In the genomic region with DNA sequence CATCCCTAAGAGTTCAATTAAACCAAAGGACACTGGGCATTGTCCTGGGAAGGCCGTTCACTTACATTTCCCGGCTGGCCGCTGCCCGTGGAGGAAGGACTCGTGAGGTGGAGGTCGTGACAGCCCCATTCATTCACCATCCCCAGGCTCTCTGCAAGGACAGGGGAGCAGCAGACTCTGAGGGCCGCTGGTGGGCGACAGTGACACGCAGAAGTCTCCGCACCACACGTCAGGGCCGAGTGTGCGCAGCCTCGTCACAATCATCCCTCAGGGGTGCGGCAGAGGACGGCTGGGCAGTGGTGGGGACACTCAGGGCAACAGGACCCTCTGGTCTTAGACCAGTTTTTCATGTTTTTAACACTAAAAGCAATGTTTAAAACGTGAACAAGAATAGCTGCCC, we compare ENCODE assay signal across 28 cellular contexts. TPM values are rescaled to one million over a fixed set of nuclear protein-coding genes. Genes with fewer than 3 reads are reported as not detected.
A peak's percentile ranks its signal among the peaks of the same experiment; 100 is the strongest.
DNase-seq lines count a peak whose midpoint lies in the region; ATAC-seq, FAIRE-seq and TF ChIP-seq lines count a peak whose summit lies in the region.
"Had no signal": no experiment of that assay in that cellular context is flagged by ENCODE, and none has a peak within 500 bp of the region (broad histone marks: within the 10 kb centered on the region; RNA-seq: fewer than 3 reads in every experiment).

No MANE protein-coding gene starts in this region.

- no peak overlapping the region for H3K4me3 ChIP-seq in BE2C (ENCODE audit: low read depth, low read length)
- no peak overlapping the region for H3K4me3 ChIP-seq in K562
- H3K4me3 ChIP-seq in hepatocyte, result no peak overlapping the region
- H3K4me3 ChIP-seq: A549; BLaER1 treated with 17β-estradiol and CSF1 and Interleukin-3, amounts not matched to agents 10 nM and 100 nM; GM12878 had no signal

- no peaks in the 10 kb centered on the region for H3K9me1 ChIP-seq in K562 (ENCODE audit: control insufficient read depth, insufficient read depth, low read length)

- CTCF ChIA-PET in activated CD4-positive, alpha-beta T cell treated with anti-CD3 and anti-CD28 coated beads for 36 hours (lab: Charles Lee), result no interaction called here
- CTCF ChIA-PET in activated CD4-positive, alpha-beta T cell treated with anti-CD3 and anti-CD28 coated beads, Interleukin-2, amount 10 ng/mL, durations not matched to agents 7 days and 5 days (lab: Charles Lee), result interaction anchor here (0.7 to 1.6 kb wide), 2 partner anchors 13 to 235 kb away, joined by 3 to 5 read pairs; no protein-coding TSS in a partner anchor
- CTCF ChIA-PET in K562 (lab: Yijun Ruan, JAX; ENCODE audit: low intra/inter-chr PET ratio), result no interaction called here

- no peaks in the 10 kb centered on the region for H3K27me3 Mint-ChIP-seq in activated CD4-positive, alpha-beta T cell treated with anti-CD3 and anti-CD28 coated beads for 36 hours
- no peaks in the 10 kb centered on the region for H3K27me3 Mint-ChIP-seq in activated CD4-positive, alpha-beta T cell treated with anti-CD3 and anti-CD28 coated beads, Interleukin-2, amount 10 ng/mL, durations not matched to agents 7 days and 5 days
- H3K27me3 Mint-ChIP-seq: B cell; CD4-positive, alpha-beta T cell had no signal

- TF ChIP-seq EP300 in K562 (IDR thresholded peaks at IDR 0.05; ENCODE audit: low read length), result no peak

- intact Hi-C loops in activated CD4-positive, alpha-beta T cell treated with anti-CD3 and anti-CD28 coated beads for 36 hours (cut with DNase I, micrococcal nuclease), result no loop called here
- intact Hi-C loops in K562 (cut with micrococcal nuclease), result no loop called here

- no peaks in the 10 kb centered on the region for H3K36me3 ChIP-seq in BE2C
- H3K36me3 ChIP-seq in KOPT-K1 (ENCODE audit: insufficient read depth, low read length), result peaks cover 21% of the 10 kb centered on the region; the same call in 1 of the 2 replicates
- no peaks in the 10 kb centered on the region for H3K36me3 ChIP-seq in K562 (ENCODE audit: control insufficient read depth, insufficient read depth, low read length)
- no peaks in the 10 kb centered on the region for H3K36me3 ChIP-seq in hepatocyte (replicated peaks; ENCODE audit: insufficient read depth, low read depth)

- H3K27ac ChIP-seq in KOPT-K1 (ENCODE audit: low read depth, low read length, poor library complexity, severe bottlenecking) (peak overlapping the region; percentile 27), K562 (ENCODE audit: extremely low read depth, low read depth, low read length) (no peak overlapping the region), hepatocyte (no peak overlapping the region)
- H3K27ac ChIP-seq: 22Rv1; A549; BLaER1 treated with 17β-estradiol and CSF1 and Interleukin-3, amounts not matched to agents 10 nM and 100 nM; C4-2B had no signal

- H3K4me2 ChIP-seq in K562 (ENCODE audit: insufficient read depth, low read length), result no peak overlapping the region
- H3K4me2 ChIP-seq in hepatocyte, result no peak overlapping the region
- H3K4me2 ChIP-seq: A549 had no signal

- TF ChIP-seq CTCF in BE2C (IDR thresholded peaks at IDR 0.05; ENCODE audit: low read depth, low read length) (peak; percentile 8; the same call in 1 of the 2 replicates), K562 (IDR thresholded peaks at IDR 0.05 in 2 of 3, conservative IDR thresholded peaks at IDR 0.05 in 1 of 3; ENCODE audit: insufficient read depth in 2 of 3, low read depth in 1 of 3, low read length in 3 of 3) (peak in 1 of 3 experiments; percentile 10; a peak in 2 of 6 replicates), hepatocyte (IDR thresholded peaks at IDR 0.05; ENCODE audit: poor library complexity) (no peak)

- in situ Hi-C loops in K562 (cut with MboI), result no loop called here

- peak overlapping the region in 1 of 2 experiments; percentile 32; a peak in 1 of 4 replicates for H3K9ac ChIP-seq in K562 (ENCODE audit: insufficient read depth in 1 of 2, low read depth in 2 of 2, low read length in 2 of 2)

- H3K9me2 ChIP-seq in hepatocyte (replicated peaks; ENCODE audit: insufficient read depth), result no peaks in the 10 kb centered on the region

- 54% methylated on average over 13 of the region's 17 CpGs for WGBS in K562 (ENCODE audit: insufficient coverage, low coverage, missing lambda C conversion rate)
- 97% methylated on average over 17 of the region's 17 CpGs for WGBS in hepatocyte (ENCODE audit: low lambda C conversion rate, missing lambda C conversion rate)

- H3K9me3 ChIP-seq in BE2C, result no peaks in the 10 kb centered on the region
- H3K9me3 ChIP-seq in KOPT-K1 (ENCODE audit: insufficient read depth, low read length, poor library complexity, severe bottlenecking), result no peaks in the 10 kb centered on the region
- no peaks in the 10 kb centered on the region for H3K9me3 ChIP-seq in K562 (replicated peaks; ENCODE audit: control insufficient read depth, insufficient read depth, low read depth, low read length)
- no peaks in the 10 kb centered on the region for H3K9me3 ChIP-seq in hepatocyte (ENCODE audit: low read depth)
- H3K9me3 ChIP-seq: A549, Caco-2 had no signal

- no peak for TF ChIP-seq RAD21 in K562 (CRISPR knock-in tag; conservative IDR thresholded peaks at IDR 0.05 in 1 of 2, IDR thresholded peaks at IDR 0.05 in 1 of 2)

- H3K4me1 Mint-ChIP-seq in activated CD4-positive, alpha-beta T cell treated with anti-CD3 and anti-CD28 coated beads for 36 hours, result no peaks in the 10 kb centered on the region
- peaks cover 2% of the 10 kb centered on the region for H3K4me1 Mint-ChIP-seq in activated CD4-positive, alpha-beta T cell treated with anti-CD3 and anti-CD28 coated beads, Interleukin-2, amount 10 ng/mL, durations not matched to agents 7 days and 5 days
- H3K4me1 Mint-ChIP-seq: B cell had no signal

- FAIRE-seq in K562 (lab: Jason Lieb, UNC), result no peak
- FAIRE-seq: A549, D721Med, GM12878, GM12892, GM18507 had no signal

- H3K36me3 Mint-ChIP-seq in activated CD4-positive, alpha-beta T cell treated with anti-CD3 and anti-CD28 coated beads for 36 hours (ENCODE audit: low read depth), result peaks cover 6% of the 10 kb centered on the region
- peaks cover 4% of the 10 kb centered on the region for H3K36me3 Mint-ChIP-seq in activated CD4-positive, alpha-beta T cell treated with anti-CD3 and anti-CD28 coated beads, Interleukin-2, amount 10 ng/mL, durations not matched to agents 7 days and 5 days (ENCODE audit: low read depth)

- H4K20me1 ChIP-seq in K562 (replicated peaks; ENCODE audit: control insufficient read depth, insufficient read depth, low read length), result no peaks in the 10 kb centered on the region
- H4K20me1 ChIP-seq in hepatocyte (ENCODE audit: insufficient read depth, poor library complexity, severe bottlenecking), result no peaks in the 10 kb centered on the region

- no peak for DNase-seq in activated CD4-positive, alpha-beta T cell treated with anti-CD3 and anti-CD28 coated beads for 36 hours
- DNase-seq in activated CD4-positive, alpha-beta T cell treated with anti-CD3 and anti-CD28 coated beads, Interleukin-2, amount 10 ng/mL, durations not matched to agents 7 days and 5 days, result no peak
- DNase-seq in BE2C (no peak), K562 (ENCODE audit: extremely low read depth in 1 of 4, low spot score in 3 of 4) (no peak), superior temporal gyrus (ENCODE audit: extremely low spot score) (no peak), DMS79 treated with DMSO at 0.1 percent for 48 hours (lab: John Stamatoyannopoulos, UW) (no peak), hepatocyte (ENCODE audit: low spot score) (no peak)
- DNase-seq: AML-193; Caco-2; Calu3; CD4-positive, alpha-beta T cell; CD8-positive, alpha-beta T cell; DND-41; EL; GDM1 had no signal

- H3K4me3 Mint-ChIP-seq in activated CD4-positive, alpha-beta T cell treated with anti-CD3 and anti-CD28 coated beads for 36 hours, result no peak overlapping the region
- H3K4me3 Mint-ChIP-seq in activated CD4-positive, alpha-beta T cell treated with anti-CD3 and anti-CD28 coated beads, Interleukin-2, amount 10 ng/mL, durations not matched to agents 7 days and 5 days, result no peak overlapping the region
- H3K4me3 Mint-ChIP-seq: B cell; CD4-positive, alpha-beta T cell; CD8-positive, alpha-beta T cell had no signal

- peak overlapping the region; percentile 13 for H3K27ac Mint-ChIP-seq in activated CD4-positive, alpha-beta T cell treated with anti-CD3 and anti-CD28 coated beads for 36 hours
- no peak overlapping the region for H3K27ac Mint-ChIP-seq in activated CD4-positive, alpha-beta T cell treated with anti-CD3 and anti-CD28 coated beads, Interleukin-2, amount 10 ng/mL, durations not matched to agents 7 days and 5 days
- H3K27ac Mint-ChIP-seq: B cell; CD4-positive, alpha-beta T cell; CD8-positive, alpha-beta T cell had no signal

- no peaks in the 10 kb centered on the region for H3K79me2 ChIP-seq in K562 (ENCODE audit: control insufficient read depth, insufficient read depth, low read length)
- no peaks in the 10 kb centered on the region for H3K79me2 ChIP-seq in hepatocyte

- no peak for ATAC-seq in activated CD4-positive, alpha-beta T cell treated with anti-CD3 and anti-CD28 coated beads for 36 hours
- ATAC-seq in K562, result peak; percentile 56
- ATAC-seq: A549; CD8-positive, alpha-beta T cell; GM12878 had no signal

- H3K4me1 ChIP-seq in BE2C (no peaks in the 10 kb centered on the region), K562 (replicated peaks in 1 of 2; ENCODE audit: control insufficient read depth in 2 of 2, insufficient read depth in 2 of 2, low read length in 2 of 2) (peaks cover 0 to 33% of the 10 kb centered on the region in 2 experiments; a peak in 2 of 5 replicates), hepatocyte (ENCODE audit: insufficient read depth) (no peaks in the 10 kb centered on the region)
- H3K4me1 ChIP-seq: A549, Caco-2 had no signal

- no TSS peak for BruUV-seq in K562 (replicated peaks; lab: Mats Ljungman, UMichigan)

- no peaks in the 10 kb centered on the region for H3K9me3 Mint-ChIP-seq in activated CD4-positive, alpha-beta T cell treated with anti-CD3 and anti-CD28 coated beads for 36 hours (ENCODE audit: low read depth)
- H3K9me3 Mint-ChIP-seq in activated CD4-positive, alpha-beta T cell treated with anti-CD3 and anti-CD28 coated beads, Interleukin-2, amount 10 ng/mL, durations not matched to agents 7 days and 5 days, result no peaks in the 10 kb centered on the region
- H3K9me3 Mint-ChIP-seq: CD4-positive, alpha-beta T cell; CD8-positive, alpha-beta T cell had no signal

- TF ChIP-seq POLR2A in K562 (conservative IDR thresholded peaks at IDR 0.05), result no peak

- no peak overlapping the region for H2AFZ ChIP-seq in K562 (ENCODE audit: low read depth, low read length)
- no peak overlapping the region for H2AFZ ChIP-seq in hepatocyte

- POLR2A ChIA-PET in activated CD4-positive, alpha-beta T cell treated with anti-CD3 and anti-CD28 coated beads for 36 hours (lab: Charles Lee), result no interaction called here
- POLR2A ChIA-PET in activated CD4-positive, alpha-beta T cell treated with anti-CD3 and anti-CD28 coated beads, Interleukin-2, amount 10 ng/mL, durations not matched to agents 7 days and 5 days (lab: Charles Lee), result no interaction called here
- POLR2A ChIA-PET in K562 (lab: Yijun Ruan, JAX), result interaction anchor here (5.9 kb wide), 1 partner anchor 13 kb away, joined by 48 read pairs; no protein-coding TSS in a partner anchor

- no peaks in the 10 kb centered on the region for H3K27me3 ChIP-seq in BE2C
- no peaks in the 10 kb centered on the region for H3K27me3 ChIP-seq in K562 (ENCODE audit: control insufficient read depth in 2 of 2, insufficient read depth in 2 of 2, low read length in 2 of 2)
- H3K27me3 ChIP-seq in hepatocyte, result no peaks in the 10 kb centered on the region
- H3K27me3 ChIP-seq: BLaER1 treated with 17β-estradiol and CSF1 and Interleukin-3, amounts not matched to agents 10 nM and 100 nM had no signal

RNA-seq across cellular contexts. Expression of gene UNKL, which starts 21.7 kb away (rescaled TPM):
- 10 to 100 TPM; 31.3 to 32.8 TPM for total RNA-seq in activated CD4-positive, alpha-beta T cell treated with anti-CD3 and anti-CD28 coated beads for 36 hours
- total RNA-seq in activated CD4-positive, alpha-beta T cell treated with anti-CD3 and anti-CD28 coated beads, Interleukin-2, amount 10 ng/mL, durations not matched to agents 7 days and 5 days, result 10 to 100 TPM; 31.8 to 37.9 TPM
- polyA plus RNA-seq in BE2C (2012; ENCODE audit: insufficient read depth, insufficient read length, low read depth), result 38.3 TPM
- 87.2 and 161 TPM in 2 replicates for total RNA-seq in K562 (2011; cell fraction: chromatin; rRNA removed; ENCODE audit: low replicate concordance)
- 91.9 and 116 TPM in 2 replicates for total RNA-seq in K562 (2011; cell fraction: nucleolus; rRNA removed)
- total RNA-seq in K562 (2011; cell fraction: nucleoplasm; rRNA removed), result 69.6 and 98.9 TPM in 2 replicates
- total RNA-seq in K562 (2014; rRNA removed) (17.2 and 17.6 TPM in 2 replicates), K562 (2014; rRNA removed; fragmentation: Illumina TruSeq; extraction: Trizol) (4.2 and 4.4 TPM in 2 replicates), K562 (2015; rRNA removed; fragmentation: Illumina TruSeq; extraction: Trizol) (5.1 and 12.1 TPM in 2 replicates), K562 (2021) (22.3 and 30.2 TPM in 2 replicates), hepatocyte (5.5 and 10.3 TPM in 2 replicates)
- polyA plus RNA-seq in K562 (2011; rRNA removed) (19.0 and 26.5 TPM in 2 replicates), K562 (2014; fragmentation: Illumina TruSeq; extraction: Trizol) (3.3 and 18.5 TPM in 2 replicates), K562 (2014; fragmentation: Nextera tagmentation; extraction: Ambion mirVana) (under 1 TPM; 0.37 to 0.48 TPM), K562 (2014; rRNA removed) (17.5 and 22.1 TPM in 2 replicates), hepatocyte (8.5 and 9.6 TPM in 2 replicates)
- polyA plus RNA-seq in K562 (2011; cell fraction: cytosol; rRNA removed), result 17.4 and 36.7 TPM in 2 replicates
- polyA plus RNA-seq in K562 (2011; cell fraction: nucleus; rRNA removed), result 121 and 141 TPM in 2 replicates
- 11.5 and 25.8 TPM in 2 replicates for polyA plus RNA-seq in K562 (2012)
- polyA minus RNA-seq in K562 (2011; rRNA and poly(A)+ RNA removed), result 3.1 and 3.6 TPM in 2 replicates
- 23.1 and 27.5 TPM in 2 replicates for polyA minus RNA-seq in K562 (2011; cell fraction: cytosol; rRNA and poly(A)+ RNA removed)
- polyA minus RNA-seq in K562 (2011; cell fraction: nucleus; rRNA and poly(A)+ RNA removed), result 25.4 and 28.3 TPM in 2 replicates

RNA-seq across cellular contexts. Expression of gene UQCC4, which starts 27.7 kb away (rescaled TPM):
- 10 to 100 TPM; 11.9 to 15.5 TPM for total RNA-seq in activated CD4-positive, alpha-beta T cell treated with anti-CD3 and anti-CD28 coated beads for 36 hours
- total RNA-seq in activated CD4-positive, alpha-beta T cell treated with anti-CD3 and anti-CD28 coated beads, Interleukin-2, amount 10 ng/mL, durations not matched to agents 7 days and 5 days, result 10 to 100 TPM; 11.2 to 13.4 TPM
- 243 TPM for polyA plus RNA-seq in BE2C (2012; ENCODE audit: insufficient read depth, insufficient read length, low read depth)
- total RNA-seq in K562 (2011; cell fraction: chromatin; rRNA removed; ENCODE audit: low replicate concordance), result 18.2 and 43.0 TPM in 2 replicates
- total RNA-seq in K562 (2011; cell fraction: nucleolus; rRNA removed), result 45.9 and 52.7 TPM in 2 replicates
- total RNA-seq in K562 (2011; cell fraction: nucleoplasm; rRNA removed), result 35.9 and 40.4 TPM in 2 replicates
- 48.7 and 49.7 TPM in 2 replicates for total RNA-seq in K562 (2014; rRNA removed)
- total RNA-seq in K562 (2014; rRNA removed; fragmentation: Illumina TruSeq; extraction: Trizol), result 12.3 and 15.4 TPM in 2 replicates
- 34.4 and 35.6 TPM in 2 replicates for total RNA-seq in K562 (2015; rRNA removed; fragmentation: Illumina TruSeq; extraction: Trizol)
- total RNA-seq in K562 (2021), result 31.9 and 35.3 TPM in 2 replicates
- polyA plus RNA-seq in K562 (2011; rRNA removed), result 46.1 and 47.0 TPM in 2 replicates
- 52.6 and 64.3 TPM in 2 replicates for polyA plus RNA-seq in K562 (2011; cell fraction: cytosol; rRNA removed)
- 44.3 and 47.3 TPM in 2 replicates for polyA plus RNA-seq in K562 (2011; cell fraction: nucleus; rRNA removed)
- 16.8 and 31.2 TPM in 2 replicates for polyA plus RNA-seq in K562 (2012)
- polyA plus RNA-seq in K562 (2014; fragmentation: Illumina TruSeq; extraction: Trizol), result 20.5 and 37.8 TPM in 2 replicates
- 1 to 10 TPM; 1.3 to 3.9 TPM for polyA plus RNA-seq in K562 (2014; fragmentation: Nextera tagmentation; extraction: Ambion mirVana)
- 43.9 and 50.0 TPM in 2 replicates for polyA plus RNA-seq in K562 (2014; rRNA removed)
- polyA minus RNA-seq in K562 (2011; rRNA and poly(A)+ RNA removed), result 10.9 and 12.0 TPM in 2 replicates
- polyA minus RNA-seq in K562 (2011; cell fraction: cytosol; rRNA and poly(A)+ RNA removed), result 8.9 and 11.7 TPM in 2 replicates
- polyA minus RNA-seq in K562 (2011; cell fraction: nucleus; rRNA and poly(A)+ RNA removed), result 9.6 and 14.0 TPM in 2 replicates
- 16.0 and 17.3 TPM in 2 replicates for total RNA-seq in hepatocyte
- 24.0 and 36.6 TPM in 2 replicates for polyA plus RNA-seq in hepatocyte

RNA-seq across cellular contexts. Expression of gene PERCC1, which starts 38.1 kb away (rescaled TPM):
- not detected for total RNA-seq in activated CD4-positive, alpha-beta T cell treated with anti-CD3 and anti-CD28 coated beads for 36 hours
- not detected for total RNA-seq in activated CD4-positive, alpha-beta T cell treated with anti-CD3 and anti-CD28 coated beads, Interleukin-2, amount 10 ng/mL, durations not matched to agents 7 days and 5 days
- not detected for polyA plus RNA-seq in BE2C (2012; ENCODE audit: insufficient read depth, insufficient read length, low read depth)
- not detected in 2 replicates for total RNA-seq in K562 (2011; cell fraction: chromatin; rRNA removed; ENCODE audit: low replicate concordance)
- not detected in 2 replicates for total RNA-seq in K562 (2011; cell fraction: nucleolus; rRNA removed)
- total RNA-seq in K562 (2011; cell fraction: nucleoplasm; rRNA removed), result not detected in 2 replicates
- not detected in 2 replicates for total RNA-seq in K562 (2014; rRNA removed)
- not detected in 2 replicates for total RNA-seq in K562 (2014; rRNA removed; fragmentation: Illumina TruSeq; extraction: Trizol)
- total RNA-seq in K562 (2015; rRNA removed; fragmentation: Illumina TruSeq; extraction: Trizol), result not detected in 2 replicates
- not detected in 2 replicates for total RNA-seq in K562 (2021)
- polyA plus RNA-seq in K562 (2011; rRNA removed), result not detected in 2 replicates
- not detected in 2 replicates for polyA plus RNA-seq in K562 (2011; cell fraction: cytosol; rRNA removed)
- polyA plus RNA-seq in K562 (2011; cell fraction: nucleus; rRNA removed), result not detected in 2 replicates
- polyA plus RNA-seq in K562 (2012), result not detected in 2 replicates
- not detected in 2 replicates for polyA plus RNA-seq in K562 (2014; fragmentation: Illumina TruSeq; extraction: Trizol)
- not detected for polyA plus RNA-seq in K562 (2014; fragmentation: Nextera tagmentation; extraction: Ambion mirVana)
- polyA plus RNA-seq in K562 (2014; rRNA removed), result not detected in 2 replicates
- polyA minus RNA-seq in K562 (2011; rRNA and poly(A)+ RNA removed), result not detected in 2 replicates
- polyA minus RNA-seq in K562 (2011; cell fraction: cytosol; rRNA and poly(A)+ RNA removed), result not detected in 2 replicates
- not detected in 2 replicates for polyA minus RNA-seq in K562 (2011; cell fraction: nucleus; rRNA and poly(A)+ RNA removed)
- 2.0 and 2.5 TPM in 2 replicates for total RNA-seq in hepatocyte
- polyA plus RNA-seq in hepatocyte, result not detected in 2 replicates
- total RNA-seq: A172, Calu3, Daoy, G401, GM12878 had no signal
- polyA plus RNA-seq: A549, GM12878 had no signal

RNA-seq across cellular contexts. Expression of gene GNPTG, which starts 41.1 kb away (rescaled TPM):
- total RNA-seq in activated CD4-positive, alpha-beta T cell treated with anti-CD3 and anti-CD28 coated beads for 36 hours, result 10 to 100 TPM; 16.3 to 17.4 TPM
- 10 to 100 TPM; 34.3 to 36.9 TPM for total RNA-seq in activated CD4-positive, alpha-beta T cell treated with anti-CD3 and anti-CD28 coated beads, Interleukin-2, amount 10 ng/mL, durations not matched to agents 7 days and 5 days
- 61.1 TPM for polyA plus RNA-seq in BE2C (2012; ENCODE audit: insufficient read depth, insufficient read length, low read depth)
- 42.1 and 68.9 TPM in 2 replicates for total RNA-seq in K562 (2011; cell fraction: chromatin; rRNA removed; ENCODE audit: low replicate concordance)
- 52.6 and 53.5 TPM in 2 replicates for total RNA-seq in K562 (2011; cell fraction: nucleolus; rRNA removed)
- 51.0 and 57.1 TPM in 2 replicates for total RNA-seq in K562 (2011; cell fraction: nucleoplasm; rRNA removed)
- total RNA-seq in K562 (2014; rRNA removed) (22.3 and 24.0 TPM in 2 replicates), K562 (2014; rRNA removed; fragmentation: Illumina TruSeq; extraction: Trizol) (4.7 and 6.1 TPM in 2 replicates), K562 (2015; rRNA removed; fragmentation: Illumina TruSeq; extraction: Trizol) (13.6 and 13.9 TPM in 2 replicates), K562 (2021) (19.9 and 22.2 TPM in 2 replicates), hepatocyte (70.1 and 76.6 TPM in 2 replicates)
- polyA plus RNA-seq in K562 (2011; rRNA removed) (18.6 and 20.7 TPM in 2 replicates), K562 (2014; fragmentation: Illumina TruSeq; extraction: Trizol) (9.0 and 13.6 TPM in 2 replicates), K562 (2014; fragmentation: Nextera tagmentation; extraction: Ambion mirVana) (1 to 10 TPM in 1 of 2 experiments, under 1 TPM in 1; 0.69 to 1.0 TPM), K562 (2014; rRNA removed) (31.5 and 33.3 TPM in 2 replicates), hepatocyte (133 and 161 TPM in 2 replicates)
- 20.9 and 40.1 TPM in 2 replicates for polyA plus RNA-seq in K562 (2011; cell fraction: cytosol; rRNA removed)
- 55.5 and 97.5 TPM in 2 replicates for polyA plus RNA-seq in K562 (2011; cell fraction: nucleus; rRNA removed)
- 18.3 and 26.9 TPM in 2 replicates for polyA plus RNA-seq in K562 (2012)
- 1.6 and 5.7 TPM in 2 replicates for polyA minus RNA-seq in K562 (2011; rRNA and poly(A)+ RNA removed)
- 7.7 and 10.3 TPM in 2 replicates for polyA minus RNA-seq in K562 (2011; cell fraction: cytosol; rRNA and poly(A)+ RNA removed)
- 11.7 and 13.1 TPM in 2 replicates for polyA minus RNA-seq in K562 (2011; cell fraction: nucleus; rRNA and poly(A)+ RNA removed)

RNA-seq across cellular contexts. Expression of gene TSR3, which starts 41.1 kb away (rescaled TPM):
- total RNA-seq in activated CD4-positive, alpha-beta T cell treated with anti-CD3 and anti-CD28 coated beads for 36 hours, result 10 to 100 TPM; 37.6 to 58.7 TPM
- 10 to 100 TPM; 33.8 to 43.7 TPM for total RNA-seq in activated CD4-positive, alpha-beta T cell treated with anti-CD3 and anti-CD28 coated beads, Interleukin-2, amount 10 ng/mL, durations not matched to agents 7 days and 5 days
- 122 TPM for polyA plus RNA-seq in BE2C (2012; ENCODE audit: insufficient read depth, insufficient read length, low read depth)
- total RNA-seq in K562 (2011; cell fraction: chromatin; rRNA removed; ENCODE audit: low replicate concordance), result 2.8 and 6.4 TPM in 2 replicates
- 8.8 and 12.3 TPM in 2 replicates for total RNA-seq in K562 (2011; cell fraction: nucleolus; rRNA removed)
- 3.4 and 7.0 TPM in 2 replicates for total RNA-seq in K562 (2011; cell fraction: nucleoplasm; rRNA removed)
- 74.8 and 100.0 TPM in 2 replicates for total RNA-seq in K562 (2014; rRNA removed)
- 6.7 TPM in 2 replicates for total RNA-seq in K562 (2014; rRNA removed; fragmentation: Illumina TruSeq; extraction: Trizol)
- total RNA-seq in K562 (2015; rRNA removed; fragmentation: Illumina TruSeq; extraction: Trizol), result 29.6 and 31.9 TPM in 2 replicates
- 50.5 and 53.7 TPM in 2 replicates for total RNA-seq in K562 (2021)
- 15.8 and 16.5 TPM in 2 replicates for polyA plus RNA-seq in K562 (2011; rRNA removed)
- polyA plus RNA-seq in K562 (2011; cell fraction: cytosol; rRNA removed), result 21.3 and 65.5 TPM in 2 replicates
- polyA plus RNA-seq in K562 (2011; cell fraction: nucleus; rRNA removed), result 12.1 and 18.1 TPM in 2 replicates
- polyA plus RNA-seq in K562 (2012), result 34.9 and 46.9 TPM in 2 replicates
- polyA plus RNA-seq in K562 (2014; fragmentation: Illumina TruSeq; extraction: Trizol), result 10.3 and 22.1 TPM in 2 replicates
- 1 to 10 TPM; 1.5 to 2.4 TPM for polyA plus RNA-seq in K562 (2014; fragmentation: Nextera tagmentation; extraction: Ambion mirVana)
- 53.3 and 75.7 TPM in 2 replicates for polyA plus RNA-seq in K562 (2014; rRNA removed)
- polyA minus RNA-seq in K562 (2011; rRNA and poly(A)+ RNA removed), result 2.6 and 4.5 TPM in 2 replicates
- 17.2 and 24.6 TPM in 2 replicates for polyA minus RNA-seq in K562 (2011; cell fraction: cytosol; rRNA and poly(A)+ RNA removed)
- polyA minus RNA-seq in K562 (2011; cell fraction: nucleus; rRNA and poly(A)+ RNA removed), result 7.1 and 7.8 TPM in 2 replicates
- total RNA-seq in hepatocyte, result 65.5 and 73.0 TPM in 2 replicates
- 137 and 138 TPM in 2 replicates for polyA plus RNA-seq in hepatocyte
